In genomic region chr6:136745300-136745699, GRCh38 we compare ENCODE assay signal across 29 cellular contexts. TPM values are rescaled to one million over a fixed set of nuclear protein-coding genes. Genes with fewer than 3 reads are reported as not detected.
DNase-seq lines count a peak whose midpoint lies in the region; ATAC-seq and TF ChIP-seq lines count a peak whose summit lies in the region.
"Had no signal": no experiment of that assay in that cellular context is flagged by ENCODE, and none has a peak within 500 bp of the region (broad histone marks: within the 10 kb centered on the region; RNA-seq: fewer than 3 reads in every experiment).

No MANE protein-coding gene starts in this region.

- no peak for TF ChIP-seq CTCF in heart left ventricle (IDR thresholded peaks at IDR 0.05)

- peaks cover 0 to 42% (median 16%) of the 10 kb centered on the region in 12 donors for H3K4me1 ChIP-seq in heart left ventricle
- H3K4me1 ChIP-seq in neuron (ENCODE audit: insufficient read depth, low read length) = no peaks in the 10 kb centered on the region
- H3K4me1 ChIP-seq: breast epithelium, colonic mucosa had no signal

- intact Hi-C loops in heart left ventricle (cut with DNase I) = loop anchor here in 1 of 10 donors (5.0 kb wide), 1 partner anchor 47 kb away; the partner anchor contains the start of gene MAP3K5

- H2AFZ ChIP-seq in neuron (ENCODE audit: low read depth, low read length) = peak overlapping the region; percentile 3

- peak overlapping the region; percentile 74 for H3K27ac ChIP-seq in angular gyrus (ENCODE audit: low read depth, low read length)
- H3K27ac ChIP-seq in heart left ventricle = peak overlapping the region in 7 of 12 donors; percentile 15 to 59 (median 32)
- H3K27ac ChIP-seq: breast epithelium, colonic mucosa, pancreas, stomach, tibial nerve had no signal

- H3K36me3 ChIP-seq in heart left ventricle (no peaks in the 10 kb centered on the region), neuron (ENCODE audit: insufficient read depth, low read length) (no peaks in the 10 kb centered on the region)
- H3K36me3 ChIP-seq: adrenal gland, breast epithelium, colonic mucosa, pancreas, spleen, stomach, tibial nerve had no signal

- TF ChIP-seq POLR2A in heart left ventricle (IDR thresholded peaks at IDR 0.05) (no peak), erythroblast (IDR thresholded peaks at IDR 0.05; ENCODE audit: low read length) (no peak)

- H3K27me3 ChIP-seq in heart left ventricle (no peaks in the 10 kb centered on the region), neuron (ENCODE audit: insufficient read depth, low read length) (no peaks in the 10 kb centered on the region)
- H3K27me3 ChIP-seq: adrenal gland, breast epithelium, colonic mucosa, pancreas, spleen, stomach, tibial nerve had no signal

- DNase-seq in Ammon's horn (ENCODE audit: low spot score) = peak; percentile 55
- DNase-seq in heart left ventricle = no peak
- DNase-seq in activated T-cell treated with anti-CD3 and anti-CD28 coated beads, Interleukin-2, amount 50 U/mL, for 1 hour = no peak
- DNase-seq in germinal center (ENCODE audit: low spot score) = no peak
- DNase-seq in HuH-7.5 (ENCODE audit: low spot score) = no peak
- no peak for DNase-seq in erythroblast (lab: John Stamatoyannopoulos, UW)
- DNase-seq: activated CD4-positive, alpha-beta memory T cell treated with anti-CD3 and anti-CD28 coated beads for 36 hours; activated CD8-positive, alpha-beta memory T cell treated with anti-CD3 and anti-CD28 coated beads, Interleukin-2, amount 50 U/mL, for 4 hours; activated naive CD4-positive, alpha-beta T cell treated with anti-CD3 and anti-CD28 coated beads, Interleukin-2, amount 10 ng/mL, durations not matched to agents 7 days and 5 days; adrenal gland; CD8-positive, alpha-beta T cell; effector memory CD8-positive, alpha-beta T cell; GOT3; NCI-H1105; NCI-H187 treated with DMSO at 0.1 percent for 48 hours; NCI-H2171 treated with DMSO at 0.1 percent for 48 hours; NCI-H524; NK-92 treated with Interleukin-12 subunit alpha and Interleukin-12 subunit beta, amount 100 ng/mL, for 24 hours; pancreas; SK-N-SH; spleen; stimulated activated CD4-positive, alpha-beta T cell treated with anti-CD3 and anti-CD28 coated beads, Interleukin-2, amount 100 ng/mL, for 24 hours; stomach had no signal

- H3K4me3 ChIP-seq in heart left ventricle (peak overlapping the region in 6 of 12 donors; percentile 15 to 41 (median 25)), neuron (ENCODE audit: low read length) (no peak overlapping the region)
- H3K4me3 ChIP-seq: adrenal gland, breast epithelium, colonic mucosa, pancreas, spleen, stomach, tibial nerve had no signal

- peak; percentile 52 to 69 (median 66) for ATAC-seq in heart left ventricle
- ATAC-seq: activated CD4-positive, CD25-positive, alpha-beta regulatory T cell treated with anti-CD3 and anti-CD28 coated beads, Interleukin-2, amount 50 U/mL, for 24 hours; CD8-positive, alpha-beta T cell; effector memory CD8-positive, alpha-beta T cell had no signal

- H3K9me3 ChIP-seq in heart left ventricle (peaks cover 0 to 6% (median 0%) of the 10 kb centered on the region in 12 donors), neuron (ENCODE audit: low read length) (no peaks in the 10 kb centered on the region)
- H3K9me3 ChIP-seq: adrenal gland, breast epithelium, colonic mucosa, pancreas, SK-N-SH, spleen, stomach, tibial nerve had no signal

- 25 to 29% (median 28%) methylated on average over 6 of the region's 6 CpGs for WGBS in heart left ventricle, 4 donors

RNA-seq across cellular contexts. Expression of gene MAP3K5, which starts 47.0 kb away (rescaled TPM):
- total RNA-seq in heart left ventricle = 10 to 100 TPM; 18.7 to 34.1 (median 28.0) TPM
- polyA plus RNA-seq in heart left ventricle = 1 to 10 TPM; 7.1 to 9.5 TPM
